ENCODE assay signal across 1 cellular context in genomic region chr6:4794140-4794707, GRCh38.
TF ChIP-seq lines count a peak whose summit lies in the region.

No MANE protein-coding gene starts in this region.

TF ChIP-seq in WTC11, 78 proteins besides CTCF, POLR2A, EP300 and RAD21 (continued from another document):
- TF ChIP-seq PRDM15 (CRISPR knock-in tag; IDR thresholded peaks at IDR 0.05): 0 out of 2 replicates have a peak, but pooled peaks have one; percentile 25
